Comparison of ENCODE assay signal across 16 cellular contexts in genomic region chr10:124253006-124253405, GRCh38.
A peak's percentile ranks its signal among the peaks of the same experiment; 100 is the strongest.
DNase-seq lines count a peak whose midpoint lies in the region; ATAC-seq and TF ChIP-seq lines count a peak whose summit lies in the region.
"Had no signal": no experiment of that assay in that cellular context is flagged by ENCODE, and none has a peak within 500 bp of the region (broad histone marks: within the 10 kb centered on the region; RNA-seq: fewer than 3 reads in every experiment).

No MANE protein-coding gene starts in this region.

- no peak overlapping the region for H3K4me3 Mint-ChIP-seq in progenitor cell of endocrine pancreas (ENCODE audit: low read depth)
- H3K4me3 Mint-ChIP-seq: CD4-positive, alpha-beta memory T cell had no signal

- H3K27ac Mint-ChIP-seq in progenitor cell of endocrine pancreas = no peak overlapping the region
- H3K27ac Mint-ChIP-seq: CD4-positive, alpha-beta memory T cell had no signal

- H3K36me3 ChIP-seq in adipocyte (ENCODE audit: control insufficient read depth, insufficient read depth, low read length, severe bottlenecking) = no peaks in the 10 kb centered on the region

- H3K27me3 ChIP-seq in adipocyte (replicated peaks; ENCODE audit: control insufficient read depth, insufficient read depth, low read length) = peaks cover 62% of the 10 kb centered on the region

- no peaks in the 10 kb centered on the region for H3K4me1 ChIP-seq in adipocyte (ENCODE audit: control insufficient read depth, insufficient read depth, low read length)
- H3K4me1 ChIP-seq: A549 had no signal

- H3K36me3 Mint-ChIP-seq in progenitor cell of endocrine pancreas (ENCODE audit: insufficient read depth) = no peaks in the 10 kb centered on the region
- H3K36me3 Mint-ChIP-seq: CD4-positive, alpha-beta memory T cell had no signal

- peaks cover 9% of the 10 kb centered on the region for H3K9me3 ChIP-seq in adipocyte (ENCODE audit: control insufficient read depth, low read length)
- H3K9me3 ChIP-seq: A549 had no signal

- no peak for TF ChIP-seq CTCF in progenitor cell of endocrine pancreas (IDR thresholded peaks at IDR 0.05; ENCODE audit: unreplicated experiment)

- no peaks in the 10 kb centered on the region for H3K4me1 Mint-ChIP-seq in progenitor cell of endocrine pancreas (ENCODE audit: low read depth)
- H3K4me1 Mint-ChIP-seq: CD4-positive, alpha-beta memory T cell had no signal

- ATAC-seq in left cardiac atrium = no peak
- ATAC-seq in GM21786 (IDR thresholded peaks at IDR 0.05; ENCODE audit: unreplicated experiment) = no peak
- no peak for ATAC-seq in GM19397 (IDR thresholded peaks at IDR 0.05; ENCODE audit: unreplicated experiment)
- ATAC-seq: A549 had no signal

- peaks cover 11% of the 10 kb centered on the region for H3K27me3 Mint-ChIP-seq in progenitor cell of endocrine pancreas

- H3K4me3 ChIP-seq in adipocyte (ENCODE audit: low read length) = no peak overlapping the region
- H3K4me3 ChIP-seq: A549, GM23248 had no signal

- DNase-seq in EH (ENCODE audit: low read depth) = peak; percentile 3
- peak; percentile 69 for DNase-seq in adipocyte (ENCODE audit: low read depth)
- DNase-seq in fibroblast of the conjunctiva (ENCODE audit: low read depth) = peak; percentile 28
- DNase-seq in left cardiac atrium = no peak
- no peak for DNase-seq in progenitor cell of endocrine pancreas (ENCODE audit: low spot score, unreplicated experiment)
- DNase-seq: AML-193; C1 segment of cervical spinal cord; CD4-positive, alpha-beta memory T cell; DMS79 treated with DMSO at 0.1 percent for 48 hours; GDM1; GM23248; IMR-90; KBM-7 had no signal

- intact Hi-C loops in left cardiac atrium (cut with DNase I) = no loop called here

- H3K9me3 Mint-ChIP-seq in progenitor cell of endocrine pancreas (ENCODE audit: low read depth) = peaks cover 4% of the 10 kb centered on the region

- H3K9ac ChIP-seq in adipocyte (ENCODE audit: low read length) = no peak overlapping the region
- H3K9ac ChIP-seq: GM23248 had no signal

Comparison
In these comparisons a context has a peak if more than half of its experiments do, and no peak if none do; other contexts are left out.
1. DNase-seq: peak in EH (single experiment), adipocyte (single experiment) and fibroblast of the conjunctiva (single experiment); none in left cardiac atrium (single experiment) and progenitor cell of endocrine pancreas (single experiment).